In genomic region chr10:92241158-92241500, GRCh38 we compare ENCODE assay signal across 8 cellular contexts. TPM values are rescaled to one million over a fixed set of nuclear protein-coding genes. Genes with fewer than 3 reads are reported as not detected.
DNase-seq lines count a peak whose midpoint lies in the region; ATAC-seq, FAIRE-seq and TF ChIP-seq lines count a peak whose summit lies in the region.

No MANE protein-coding gene starts in this region.

- ATAC-seq in GM19023 (IDR thresholded peaks at IDR 0.05; ENCODE audit: unreplicated experiment) = no peak

- H3K4me1 Mint-ChIP-seq in endothelial cell (ENCODE audit: unreplicated experiment) = peaks cover 18% of the 10 kb centered on the region

- peaks cover 7% of the 10 kb centered on the region for H3K27me3 Mint-ChIP-seq in endothelial cell (ENCODE audit: unreplicated experiment)

- peak overlapping the region; percentile 98 for H3K4me3 Mint-ChIP-seq in endothelial cell (ENCODE audit: unreplicated experiment)

- peak overlapping the region; percentile 73; the same call in 1 of the 2 replicates for H3K4me3 ChIP-seq in GM12864 (ENCODE audit: low read depth, low read length)

- no peak overlapping the region for H3K27ac Mint-ChIP-seq in endothelial cell (ENCODE audit: unreplicated experiment)

- no peak for FAIRE-seq in urothelium cell line (lab: Jason Lieb, UNC)

- no peaks in the 10 kb centered on the region for H3K9me3 Mint-ChIP-seq in endothelial cell (ENCODE audit: unreplicated experiment)

- DNase-seq in GM12864 (ENCODE audit: low read depth) (no peak), RKO (ENCODE audit: low spot score) (peak; percentile 64), endothelial cell (ENCODE audit: low spot score) (peak; percentile 6), myocyte (ENCODE audit: low read depth) (peak; percentile 55), urothelium cell line (ENCODE audit: low spot score) (no peak), DMS153 treated with DMSO at 0.1 percent for 48 hours (lab: John Stamatoyannopoulos, UW; ENCODE audit: unreplicated experiment) (no peak)
- no peak for DNase-seq in stimulated activated CD8-positive, alpha-beta memory T cell treated with anti-CD3 and anti-CD28 coated beads, Interleukin-4, amount 100 ng/mL, for 48 hours

- TF ChIP-seq CTCF in GM12864 (IDR thresholded peaks at IDR 0.05; ENCODE audit: low read depth, low read length, missing control alignments) = no peak
- no peak for TF ChIP-seq CTCF in endothelial cell (IDR thresholded peaks at IDR 0.05; ENCODE audit: unreplicated experiment)

- peaks cover 9% of the 10 kb centered on the region for H3K36me3 Mint-ChIP-seq in endothelial cell (ENCODE audit: low read depth, unreplicated experiment)

RNA-seq across cellular contexts. Expression of gene CPEB3, which starts 49.7 kb away (rescaled TPM):
- 2.4 TPM for total RNA-seq in endothelial cell (ENCODE audit: unreplicated experiment)
- total RNA-seq in myocyte = 3.9 and 8.6 TPM in 2 replicates
- 1.2 TPM for polyA plus RNA-seq in myocyte (2012)

RNA-seq across cellular contexts. Expression of gene MARCHF5, which starts 49.8 kb away (rescaled TPM):
- total RNA-seq in endothelial cell (ENCODE audit: unreplicated experiment) (46.0 TPM), myocyte (13.0 and 13.3 TPM in 2 replicates)
- polyA plus RNA-seq in myocyte (2012) = 29.2 TPM

Comparison
In these comparisons a context has a peak if more than half of its experiments do, and no peak if none do; other contexts are left out.
1. DNase-seq: peak in RKO (single experiment), endothelial cell (single experiment) and myocyte (single experiment); none in GM12864 (single experiment), urothelium cell line (single experiment), stimulated activated CD8-positive, alpha-beta memory T cell treated with anti-CD3 and anti-CD28 coated beads, Interleukin-4, amount 100 ng/mL, for 48 hours (single experiment) and DMS153 treated with DMSO at 0.1 percent for 48 hours (single experiment).